Comparison of ENCODE assay signal across 8 cellular contexts in genomic region chr3:197001972-197002700, GRCh38. TPM values are rescaled to one million over a fixed set of nuclear protein-coding genes. Genes with fewer than 3 reads are reported as not detected.
DNase-seq lines count a peak whose midpoint lies in the region; ATAC-seq, FAIRE-seq and TF ChIP-seq lines count a peak whose summit lies in the region.

No MANE protein-coding gene starts in this region.

- no peak for TF ChIP-seq CTCF in A549 (IDR thresholded peaks at IDR 0.05)
- TF ChIP-seq CTCF in Panc1 (IDR thresholded peaks at IDR 0.05): no peak

- ATAC-seq in A549 (peak in 1 of 2 experiments; percentile 1; a peak in 3 of 6 replicates), GM21360 (IDR thresholded peaks at IDR 0.05; ENCODE audit: unreplicated experiment) (peak; percentile 11), Panc1 (peak; percentile 13), GM18498 (IDR thresholded peaks at IDR 0.05; ENCODE audit: unreplicated experiment) (no peak), HG02938 (IDR thresholded peaks at IDR 0.05; ENCODE audit: unreplicated experiment) (no peak)
- ATAC-seq in naive thymus-derived CD8-positive, alpha-beta T cell: no peak

- peaks cover 4 to 17% (median 10%) of the 10 kb centered on the region in 4 donors for H3K4me1 Mint-ChIP-seq in naive thymus-derived CD8-positive, alpha-beta T cell

- no peak for FAIRE-seq in A549 (lab: Jason Lieb, UNC)

- no peak for TF ChIP-seq POLR2A in A549 (IDR thresholded peaks at IDR 0.05; ENCODE audit: low read length)

- in situ Hi-C loops in Panc1 (cut with HindIII; ENCODE audit: low pct_unique_long_range_greater_than_20kb, low sequenced_read_pairs): no loop called here

- peak overlapping the region; percentile 92 to 99 for H3K27ac ChIP-seq in A549
- peak overlapping the region; percentile 37; the same call in 1 of the 2 replicates for H3K27ac ChIP-seq in Panc1 (ENCODE audit: low read length)

- WGBS in A549 (ENCODE audit: missing lambda C conversion rate): 85% methylated on average over 16 of the region's 55 CpGs

- no peaks in the 10 kb centered on the region for H3K27me3 ChIP-seq in Panc1 (ENCODE audit: control insufficient read depth, insufficient read depth, low read length)
- no peaks in the 10 kb centered on the region for H3K27me3 ChIP-seq in endocrine pancreas (ENCODE audit: control insufficient read depth, insufficient read depth, low read length)

- no peaks in the 10 kb centered on the region for H3K9me3 Mint-ChIP-seq in naive thymus-derived CD8-positive, alpha-beta T cell

- H3K9ac ChIP-seq in endocrine pancreas (ENCODE audit: control insufficient read depth, insufficient read depth, low read length): peak overlapping the region; percentile 54

- H3K4me3 Mint-ChIP-seq in naive thymus-derived CD8-positive, alpha-beta T cell: peak overlapping the region; percentile 66 to 89 (median 86)

- POLR2A ChIA-PET in A549 (lab: Yijun Ruan, JAX) (no interaction called here), Panc1 (lab: Charles Lee) (no interaction called here)
- POLR2A ChIA-PET in naive thymus-derived CD8-positive, alpha-beta T cell (lab: Charles Lee): no interaction called here

- TF ChIP-seq RAD21 in A549 (conservative IDR thresholded peaks at IDR 0.05 in 1 of 2, IDR thresholded peaks at IDR 0.05 in 1 of 2): no peak

- H3K36me3 Mint-ChIP-seq in naive thymus-derived CD8-positive, alpha-beta T cell: no peaks in the 10 kb centered on the region

- no TSS peak for BruUV-seq in Panc1 (replicated peaks; lab: Mats Ljungman, UMichigan)

- no peak for TF ChIP-seq EP300 in A549 (IDR thresholded peaks at IDR 0.05)

- H3K36me3 ChIP-seq in Panc1 (ENCODE audit: control insufficient read depth, insufficient read depth, low read length): no peaks in the 10 kb centered on the region
- no peaks in the 10 kb centered on the region for H3K36me3 ChIP-seq in endocrine pancreas (ENCODE audit: control insufficient read depth, insufficient read depth, low read length)

- H3K9me3 ChIP-seq in A549: no peaks in the 10 kb centered on the region
- H3K9me3 ChIP-seq in Panc1 (ENCODE audit: control insufficient read depth, insufficient read depth, low read depth, low read length): no peaks in the 10 kb centered on the region
- H3K9me3 ChIP-seq in endocrine pancreas (ENCODE audit: control insufficient read depth, low read length): no peaks in the 10 kb centered on the region

- no peak for DNase-seq in A549 (ENCODE audit: low read depth in 1 of 2, low spot score in 1 of 2)
- no peak for DNase-seq in Panc1 (ENCODE audit: low read depth, low spot score)
- DNase-seq in naive thymus-derived CD8-positive, alpha-beta T cell: peak in 2 of 10 donors; percentile 17 to 23
- no peak for DNase-seq in stimulated activated CD4-positive, alpha-beta T cell treated with anti-CD3 and anti-CD28 coated beads, Interleukin-15, amount 100 ng/mL, for 24 hours

- peak overlapping the region; percentile 92 for H3K4me2 ChIP-seq in A549

- peak overlapping the region in 9 of 10 donors; percentile 48 to 94 (median 79) for H3K27ac Mint-ChIP-seq in naive thymus-derived CD8-positive, alpha-beta T cell

- CTCF ChIA-PET in A549 (lab: Yijun Ruan, JAX) (interaction anchor here (0.8 to 2.8 kb wide), 10 partner anchors 8 to 185 kb away, joined by 3 to 15 read pairs (median 6); partner anchors contain the start of gene MELTF), Panc1 (lab: Charles Lee) (interaction anchor here (0.5 to 1.0 kb wide), 3 partner anchors 11 to 710 kb away, joined by 3 to 6 read pairs (median 5); no protein-coding TSS in a partner anchor)

- H3K4me1 ChIP-seq in A549: peaks cover 7% of the 10 kb centered on the region
- peaks cover 12% of the 10 kb centered on the region for H3K4me1 ChIP-seq in Panc1 (ENCODE audit: control insufficient read depth, insufficient read depth, low read length)
- H3K4me1 ChIP-seq in endocrine pancreas (ENCODE audit: control insufficient read depth, insufficient read depth, low read length): no peaks in the 10 kb centered on the region

- peak overlapping the region; percentile 54 for H3K4me3 ChIP-seq in A549
- H3K4me3 ChIP-seq in Panc1 (ENCODE audit: low read depth in 2 of 2, low read length in 2 of 2): peak overlapping the region; percentile 43 to 53
- H3K4me3 ChIP-seq in endocrine pancreas (ENCODE audit: control insufficient read depth, insufficient read depth, low read length): no peak overlapping the region

- intact Hi-C loops in Panc1 (cut with micrococcal nuclease; ENCODE audit: unreplicated experiment): no loop called here

- H3K27me3 Mint-ChIP-seq in naive thymus-derived CD8-positive, alpha-beta T cell: peaks cover 0 to 2% (median 0%) of the 10 kb centered on the region in 5 donors

TF ChIP-seq in A549, 52 proteins besides CTCF, POLR2A, EP300 and RAD21:
- TF ChIP-seq JUN (IDR thresholded peaks at IDR 0.05) (no peak), KDM5A (IDR thresholded peaks at IDR 0.05) (no peak), CHD4 (IDR thresholded peaks at IDR 0.05; ENCODE audit: borderline replicate concordance) (no peak), RCOR1 (IDR thresholded peaks at IDR 0.05; ENCODE audit: low read depth, low read length) (no peak), GATA3 (IDR thresholded peaks at IDR 0.05; ENCODE audit: borderline replicate concordance) (no peak), ZFP36 (IDR thresholded peaks at IDR 0.05; ENCODE audit: borderline replicate concordance, partially characterized antibody) (no peak), FOSB (CRISPR knock-in tag; IDR thresholded peaks at IDR 0.05) (no peak), TFCP2L1 (CRISPR knock-in tag; IDR thresholded peaks at IDR 0.05) (no peak)

RNA-seq across cellular contexts. Expression of gene MELTF, which starts 27.5 kb away (rescaled TPM):
- polyA plus RNA-seq in A549 (2011; rRNA removed): 10.5 and 10.9 TPM in 2 replicates
- 19.1 and 26.1 TPM in 2 replicates for polyA plus RNA-seq in A549 (2012; cell fraction: cytosol; rRNA removed)
- 66.9 and 82.6 TPM in 2 replicates for polyA plus RNA-seq in A549 (2012; cell fraction: nucleus; rRNA removed)
- 23.4 to 27.9 TPM (median 25.8 TPM) in 3 replicates for polyA plus RNA-seq in A549 (2017; fragmentation: RNase III; extraction: RNeasy Plus Mini Kit Qiagen cat#74134 plus additional on column Dnase treatment)
- 12.4 and 17.1 TPM in 2 replicates for polyA minus RNA-seq in A549 (2011; rRNA and poly(A)+ RNA removed)
- total RNA-seq in Panc1 (2021; ENCODE audit: unreplicated experiment): 18.7 TPM
- polyA plus RNA-seq in Panc1 (2012; ENCODE audit: insufficient read length): 15.5 TPM
- total RNA-seq in naive thymus-derived CD8-positive, alpha-beta T cell: 1 to 10 TPM in 1 of 2 experiments, under 1 TPM in 1; 0.36 to 1.2 TPM
- under 1 TPM in 1 of 3 donors, not detected in 2; 0.12 TPM for polyA plus RNA-seq in naive thymus-derived CD8-positive, alpha-beta T cell

RNA-seq across cellular contexts. Expression of gene PIGZ, which starts 33.5 kb away (rescaled TPM):
- polyA plus RNA-seq in A549 (2011; rRNA removed) (1.4 and 1.9 TPM in 2 replicates), A549 (2017; fragmentation: RNase III; extraction: RNeasy Plus Mini Kit Qiagen cat#74134 plus additional on column Dnase treatment) (1.3 to 1.9 TPM (median 1.8 TPM) in 3 replicates)
- polyA plus RNA-seq in A549 (2012; cell fraction: cytosol; rRNA removed): 0.85 and 1.3 TPM in 2 replicates
- polyA plus RNA-seq in A549 (2012; cell fraction: nucleus; rRNA removed): 2.5 and 3.6 TPM in 2 replicates
- 0.79 and 1.9 TPM in 2 replicates for polyA minus RNA-seq in A549 (2011; rRNA and poly(A)+ RNA removed)
- total RNA-seq in Panc1 (2021; ENCODE audit: unreplicated experiment): 6.3 TPM
- polyA plus RNA-seq in Panc1 (2012; ENCODE audit: insufficient read length): 6.6 TPM
- total RNA-seq in naive thymus-derived CD8-positive, alpha-beta T cell: under 1 TPM; 0.13 to 0.19 TPM
- under 1 TPM in 2 of 3 donors, not detected in 1; 0.32 to 0.55 TPM for polyA plus RNA-seq in naive thymus-derived CD8-positive, alpha-beta T cell

RNA-seq across cellular contexts. Expression of gene NCBP2, which starts 59.8 kb away (rescaled TPM):
- polyA plus RNA-seq in A549 (2011; rRNA removed) (53.5 and 68.0 TPM in 2 replicates), A549 (2017; fragmentation: RNase III; extraction: RNeasy Plus Mini Kit Qiagen cat#74134 plus additional on column Dnase treatment) (62.0 to 64.5 TPM (median 63.6 TPM) in 3 replicates)
- polyA plus RNA-seq in A549 (2012; cell fraction: cytosol; rRNA removed): 32.5 and 47.0 TPM in 2 replicates
- polyA plus RNA-seq in A549 (2012; cell fraction: nucleus; rRNA removed): 12.1 and 16.2 TPM in 2 replicates
- 24.2 and 28.2 TPM in 2 replicates for polyA minus RNA-seq in A549 (2011; rRNA and poly(A)+ RNA removed)
- total RNA-seq in Panc1 (2021; ENCODE audit: unreplicated experiment): 122 TPM
- 133 TPM for polyA plus RNA-seq in Panc1 (2012; ENCODE audit: insufficient read length)
- 10 to 100 TPM; 80.5 to 86.4 TPM for total RNA-seq in naive thymus-derived CD8-positive, alpha-beta T cell
- polyA plus RNA-seq in naive thymus-derived CD8-positive, alpha-beta T cell: 10 to 100 TPM; 54.9 to 87.0 (median 70.8) TPM

Comparison
In these comparisons a context has a peak if more than half of its experiments do, and no peak if none do; other contexts are left out.
1. ATAC-seq: peak in GM21360 (single experiment) and Panc1 (single experiment); none in naive thymus-derived CD8-positive, alpha-beta T cell (0 of 2), GM18498 (single experiment) and HG02938 (single experiment).